Comparison of ENCODE assay signal across 16 cellular contexts in genomic region chr6:81938991-81939773, GRCh38.
A peak's percentile ranks its signal among the peaks of the same experiment; 100 is the strongest.
DNase-seq lines count a peak whose midpoint lies in the region; ATAC-seq, FAIRE-seq and TF ChIP-seq lines count a peak whose summit lies in the region.
"Had no signal": no experiment of that assay in that cellular context is flagged by ENCODE, and none has a peak within 500 bp of the region (broad histone marks: within the 10 kb centered on the region; RNA-seq: fewer than 3 reads in every experiment).

No MANE protein-coding gene starts in this region.

- H3K9me3 Mint-ChIP-seq in mesothelial cell of epicardium = no peaks in the 10 kb centered on the region
- H3K9me3 Mint-ChIP-seq: activated naive CD8-positive, alpha-beta T cell treated with anti-CD3 and anti-CD28 coated beads for 36 hours had no signal

- H3K9me3 ChIP-seq in OCI-LY3 (ENCODE audit: insufficient read depth, low read length) (no peaks in the 10 kb centered on the region), endothelial cell of umbilical vein (replicated peaks; ENCODE audit: control insufficient read depth, insufficient read depth, low read length) (no peaks in the 10 kb centered on the region), T-helper 17 cell (ENCODE audit: control insufficient read depth, low read length, poor library complexity, severe bottlenecking) (no peaks in the 10 kb centered on the region), upper lobe of left lung (no peaks in the 10 kb centered on the region)
- H3K9me3 ChIP-seq: BLaER1 treated with 17β-estradiol and CSF1 and Interleukin-3, amounts not matched to agents 10 nM and 100 nM; ovary had no signal

- POLR2A ChIA-PET in endothelial cell of umbilical vein (lab: Charles Lee) = no interaction called here

- ATAC-seq in T-helper 17 cell (no peak), upper lobe of left lung (ENCODE audit: low FRiP score in 2 of 2) (no peak)
- ATAC-seq: activated CD8-positive, alpha-beta T cell treated with anti-CD3 and anti-CD28 coated beads, Interleukin-2, amount 10 ng/mL, durations not matched to agents 7 days and 5 days had no signal

- H3K27me3 Mint-ChIP-seq in mesothelial cell of epicardium (ENCODE audit: low read depth) (no peaks in the 10 kb centered on the region), T-helper 17 cell (no peaks in the 10 kb centered on the region)
- H3K27me3 Mint-ChIP-seq: activated naive CD8-positive, alpha-beta T cell treated with anti-CD3 and anti-CD28 coated beads for 36 hours had no signal

- H3K4me1 Mint-ChIP-seq in mesothelial cell of epicardium (peaks cover 47% of the 10 kb centered on the region), T-helper 17 cell (no peaks in the 10 kb centered on the region)
- H3K4me1 Mint-ChIP-seq: activated naive CD8-positive, alpha-beta T cell treated with anti-CD3 and anti-CD28 coated beads for 36 hours had no signal

- dilution Hi-C loops in endothelial cell of umbilical vein (cut with MboI; ENCODE audit: extremely low pct_ligation_motif_present, low sequenced_read_pairs) = no loop called here

- CTCF ChIA-PET in endothelial cell of umbilical vein (lab: Charles Lee) = interaction anchor here (1.6 to 2.5 kb wide), 2 partner anchors 12 to 101 kb away, joined by 4 to 7 read pairs; no protein-coding TSS in a partner anchor

- no peak for FAIRE-seq in endothelial cell of umbilical vein (lab: Jason Lieb, UNC)
- FAIRE-seq: endometrium, H1 had no signal

- BruUV-seq in endothelial cell of umbilical vein (replicated peaks; lab: Mats Ljungman, UMichigan) = no TSS peak

- no peaks in the 10 kb centered on the region for H3K36me3 ChIP-seq in OCI-LY3 (replicated peaks; ENCODE audit: low read depth, low read length)
- H3K36me3 ChIP-seq in endothelial cell of umbilical vein (ENCODE audit: control insufficient read depth in 2 of 2, extremely low read depth in 1 of 2, insufficient read depth in 2 of 2, low read length in 2 of 2) = no peaks in the 10 kb centered on the region
- H3K36me3 ChIP-seq in upper lobe of left lung = no peaks in the 10 kb centered on the region
- H3K36me3 ChIP-seq: BLaER1 treated with 17β-estradiol and CSF1 and Interleukin-3, amounts not matched to agents 10 nM and 100 nM; ovary had no signal

- H3K9ac ChIP-seq in OCI-LY3 (ENCODE audit: low read length) (no peak overlapping the region), endothelial cell of umbilical vein (replicated peaks; ENCODE audit: extremely low read depth, insufficient read depth, low read length) (no peak overlapping the region)
- H3K9ac ChIP-seq: BLaER1 treated with 17β-estradiol and CSF1 and Interleukin-3, amounts not matched to agents 10 nM and 100 nM had no signal

- H3K27me3 ChIP-seq in OCI-LY3 (ENCODE audit: low read depth, low read length) (no peaks in the 10 kb centered on the region), endothelial cell of umbilical vein (ENCODE audit: control insufficient read depth in 2 of 2, insufficient read depth in 2 of 2, low read length in 2 of 2) (no peaks in the 10 kb centered on the region), upper lobe of left lung (no peaks in the 10 kb centered on the region)
- H3K27me3 ChIP-seq: BLaER1 treated with 17β-estradiol and CSF1 and Interleukin-3, amounts not matched to agents 10 nM and 100 nM; ovary had no signal

- TF ChIP-seq CTCF in OCI-LY3 (IDR thresholded peaks at IDR 0.05; ENCODE audit: low read depth, low read length) (no peak), endothelial cell of umbilical vein (IDR thresholded peaks at IDR 0.05; ENCODE audit: extremely low read depth in 1 of 2, insufficient read depth in 1 of 2, low read depth in 1 of 2, low read length in 2 of 2) (no peak), mesothelial cell of epicardium (IDR thresholded peaks at IDR 0.05; ENCODE audit: unreplicated experiment) (no peak), upper lobe of left lung (IDR thresholded peaks at IDR 0.05) (no peak)

- H3K27ac Mint-ChIP-seq in mesothelial cell of epicardium = peak overlapping the region; percentile 86
- no peak overlapping the region for H3K27ac Mint-ChIP-seq in T-helper 17 cell
- H3K27ac Mint-ChIP-seq: activated CD8-positive, alpha-beta T cell treated with anti-CD3 and anti-CD28 coated beads, Interleukin-2, amount 10 ng/mL, durations not matched to agents 7 days and 5 days; activated naive CD8-positive, alpha-beta T cell treated with anti-CD3 and anti-CD28 coated beads for 36 hours; stimulated activated naive CD8-positive, alpha-beta T cell treated with anti-CD3 and anti-CD28 coated beads, Interleukin-15, Interleukin-2, amounts not matched to agents 100 ng/mL and 50 ng/mL, for 24 hours had no signal

- no peak for TF ChIP-seq EP300 in upper lobe of left lung (IDR thresholded peaks at IDR 0.05)

- H3K4me3 ChIP-seq in OCI-LY3 (ENCODE audit: low read length) (no peak overlapping the region), endothelial cell of umbilical vein (replicated peaks in 1 of 3; ENCODE audit: insufficient read depth in 1 of 3, low read depth in 1 of 3, low read length in 3 of 3) (no peak overlapping the region), upper lobe of left lung (no peak overlapping the region)
- H3K4me3 ChIP-seq: BLaER1 treated with 17β-estradiol and CSF1 and Interleukin-3, amounts not matched to agents 10 nM and 100 nM; ovary had no signal

- H3K4me1 ChIP-seq in OCI-LY3 (ENCODE audit: low read length) (peaks cover 11% of the 10 kb centered on the region), endothelial cell of umbilical vein (ENCODE audit: control insufficient read depth, extremely low read depth, insufficient read depth, low read length) (peaks cover 14% of the 10 kb centered on the region), upper lobe of left lung (peaks cover 0 to 6% (median 3%) of the 10 kb centered on the region in 4 donors)
- H3K4me1 ChIP-seq: BLaER1 treated with 17β-estradiol and CSF1 and Interleukin-3, amounts not matched to agents 10 nM and 100 nM had no signal

- intact Hi-C loops in endothelial cell of umbilical vein (cut with micrococcal nuclease) = no loop called here

- H3K79me2 ChIP-seq in OCI-LY3 (ENCODE audit: low read length) = no peaks in the 10 kb centered on the region
- no peaks in the 10 kb centered on the region for H3K79me2 ChIP-seq in endothelial cell of umbilical vein (ENCODE audit: control insufficient read depth, insufficient read depth, low read length)

- H4K20me1 ChIP-seq in OCI-LY3 (ENCODE audit: insufficient read depth, low read length) (no peaks in the 10 kb centered on the region), endothelial cell of umbilical vein (replicated peaks; ENCODE audit: control insufficient read depth, extremely low read depth, insufficient read depth, low read length) (no peaks in the 10 kb centered on the region)
- H4K20me1 ChIP-seq: BLaER1 treated with 17β-estradiol and CSF1 and Interleukin-3, amounts not matched to agents 10 nM and 100 nM had no signal

- no peaks in the 10 kb centered on the region for H3K9me1 ChIP-seq in endothelial cell of umbilical vein (replicated peaks; ENCODE audit: control insufficient read depth, extremely low read depth, insufficient read depth, low read length)

- H3K4me3 Mint-ChIP-seq in mesothelial cell of epicardium = no peak overlapping the region
- no peak overlapping the region for H3K4me3 Mint-ChIP-seq in T-helper 17 cell
- H3K4me3 Mint-ChIP-seq: activated CD8-positive, alpha-beta T cell treated with anti-CD3 and anti-CD28 coated beads, Interleukin-2, amount 10 ng/mL, durations not matched to agents 7 days and 5 days; activated naive CD8-positive, alpha-beta T cell treated with anti-CD3 and anti-CD28 coated beads for 36 hours; stimulated activated naive CD8-positive, alpha-beta T cell treated with anti-CD3 and anti-CD28 coated beads, Interleukin-15, Interleukin-2, amounts not matched to agents 100 ng/mL and 50 ng/mL, for 24 hours had no signal

- TF ChIP-seq POLR2A in endothelial cell of umbilical vein (IDR thresholded peaks at IDR 0.05; ENCODE audit: low read depth, low read length) (no peak), upper lobe of left lung (IDR thresholded peaks at IDR 0.05) (no peak)

- 40 to 57% methylated on average over 3 of the region's 3 CpGs for WGBS in upper lobe of left lung, 2 donors

- H3K27ac ChIP-seq in OCI-LY3 (ENCODE audit: low read length) (no peak overlapping the region), endothelial cell of umbilical vein (ENCODE audit: insufficient read depth, low read depth, low read length) (no peak overlapping the region), upper lobe of left lung (no peak overlapping the region)
- H3K27ac ChIP-seq: BLaER1 treated with 17β-estradiol and CSF1 and Interleukin-3, amounts not matched to agents 10 nM and 100 nM; ovary had no signal

- peak; percentile 38 for DNase-seq in Daoy (ENCODE audit: low read depth)
- DNase-seq in endothelial cell of umbilical vein (ENCODE audit: low read depth, low spot score) = peak; percentile 15
- DNase-seq in mesothelial cell of epicardium (ENCODE audit: low spot score in 2 of 2, unreplicated experiment in 2 of 2) = no peak
- DNase-seq in T-helper 17 cell = no peak
- no peak for DNase-seq in upper lobe of left lung
- DNase-seq in activated naive CD4-positive, alpha-beta T cell (lab: John Stamatoyannopoulos, UW) = no peak
- DNase-seq in HuH-7.5 (ENCODE audit: low spot score) = no peak
- DNase-seq: activated CD8-positive, alpha-beta T cell treated with anti-CD3 and anti-CD28 coated beads, Interleukin-2, amount 10 ng/mL, durations not matched to agents 7 days and 5 days; activated naive CD8-positive, alpha-beta T cell treated with anti-CD3 and anti-CD28 coated beads for 36 hours; ovary; stimulated activated CD4-positive, alpha-beta T cell treated with anti-CD3 and anti-CD28 coated beads, Interleukin-1b, Interleukin-23, amount 100 ng/mL, for 48 hours had no signal

- H3K4me2 ChIP-seq in OCI-LY3 (ENCODE audit: low read length) = no peak overlapping the region
- H3K4me2 ChIP-seq in endothelial cell of umbilical vein (ENCODE audit: insufficient read depth, low read length) = no peak overlapping the region
- H3K4me2 ChIP-seq: BLaER1 treated with 17β-estradiol and CSF1 and Interleukin-3, amounts not matched to agents 10 nM and 100 nM had no signal

- H2AFZ ChIP-seq in OCI-LY3 (ENCODE audit: low read depth, low read length) (0 out of 2 replicates have a peak overlapping the region, but pooled peaks have one; percentile 28), endothelial cell of umbilical vein (ENCODE audit: low read depth, low read length) (no peak overlapping the region)

- H3K36me3 Mint-ChIP-seq in mesothelial cell of epicardium (no peaks in the 10 kb centered on the region), T-helper 17 cell (ENCODE audit: low read depth) (no peaks in the 10 kb centered on the region)
- H3K36me3 Mint-ChIP-seq: activated naive CD8-positive, alpha-beta T cell treated with anti-CD3 and anti-CD28 coated beads for 36 hours had no signal

TF ChIP-seq in endothelial cell of umbilical vein, 7 proteins besides CTCF, POLR2A, EP300 and RAD21 (continues in another document):
- TF ChIP-seq MYC (IDR thresholded peaks at IDR 0.05; ENCODE audit: low read depth, low read length) (no peak), GATA2 (IDR thresholded peaks at IDR 0.05; ENCODE audit: insufficient read depth, insufficient read length, low read depth, low read length) (no peak), MAX (IDR thresholded peaks at IDR 0.05; ENCODE audit: insufficient read depth, insufficient read length) (no peak)

Comparison
In these comparisons a context has a peak if more than half of its experiments do, and no peak if none do; other contexts are left out.
1. DNase-seq: peak in Daoy (single experiment) and endothelial cell of umbilical vein (single experiment); none in mesothelial cell of epicardium (0 of 2), T-helper 17 cell (0 of 3), upper lobe of left lung (0 of 2), activated naive CD4-positive, alpha-beta T cell (0 of 4) and HuH-7.5 (single experiment).